ENCODE assay signal across 8 cellular contexts in the genomic region with DNA sequence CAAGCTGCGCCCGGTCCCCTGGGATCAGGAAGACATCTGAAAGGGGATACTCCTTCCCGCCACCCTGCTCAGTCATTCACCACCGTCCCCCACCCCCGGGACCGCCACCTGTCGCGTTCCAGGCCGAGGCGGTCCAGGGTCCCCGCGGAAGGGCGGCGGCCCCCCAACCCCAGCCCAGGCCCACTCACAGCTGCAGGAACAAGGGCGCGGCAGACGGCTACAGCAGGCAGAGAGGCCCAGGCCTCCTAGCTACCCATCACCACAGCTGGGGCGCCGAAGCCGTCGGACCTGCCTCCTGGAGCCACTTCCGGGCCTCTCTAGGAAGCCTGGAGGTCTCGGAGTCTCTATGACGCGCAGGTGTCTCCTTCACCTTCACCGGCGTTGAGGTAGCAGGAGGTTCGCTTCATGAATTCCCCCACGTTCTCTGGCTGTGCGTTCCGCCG. TPM values are rescaled to one million over a fixed set of nuclear protein-coding genes. Genes with fewer than 3 reads are reported as not detected.
A peak's percentile ranks its signal among the peaks of the same experiment; 100 is the strongest.
DNase-seq lines count a peak whose midpoint lies in the region; ATAC-seq and TF ChIP-seq lines count a peak whose summit lies in the region.

A gene with protein sequence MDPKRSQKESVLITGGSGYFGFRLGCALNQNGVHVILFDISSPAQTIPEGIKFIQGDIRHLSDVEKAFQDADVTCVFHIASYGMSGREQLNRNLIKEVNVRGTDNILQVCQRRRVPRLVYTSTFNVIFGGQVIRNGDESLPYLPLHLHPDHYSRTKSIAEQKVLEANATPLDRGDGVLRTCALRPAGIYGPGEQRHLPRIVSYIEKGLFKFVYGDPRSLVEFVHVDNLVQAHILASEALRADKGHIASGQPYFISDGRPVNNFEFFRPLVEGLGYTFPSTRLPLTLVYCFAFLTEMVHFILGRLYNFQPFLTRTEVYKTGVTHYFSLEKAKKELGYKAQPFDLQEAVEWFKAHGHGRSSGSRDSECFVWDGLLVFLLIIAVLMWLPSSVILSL (minus strand): TSS at position 272 of the 443 bp plus-strand sequence. CDS start 10,612 bp downstream, outside the sequence.

- peak; percentile 72 for DNase-seq in GM10266 (ENCODE audit: extremely low spot score)
- peak; percentile 86 for DNase-seq in NCI-H2227 (lab: John Stamatoyannopoulos, UW; ENCODE audit: unreplicated experiment)
- DNase-seq in activated T-cell treated with anti-CD3 and anti-CD28 coated beads, Interleukin-2, amount 50 U/mL, for 1 hour, result peak; percentile 74
- peak; percentile 40 for DNase-seq in left ventricle myocardium superior
- peak; percentile 17 to 61 (median 26) for DNase-seq in stimulated activated CD4-positive, alpha-beta T cell treated with anti-CD3 and anti-CD28 coated beads, TNF-alpha, amount 100 ng/mL, for 24 hours (ENCODE audit: low read depth in 3 of 3)
- DNase-seq in SKM-1 treated with dmso at 0.1 percent for 144 hours (lab: John Stamatoyannopoulos, UW; ENCODE audit: unreplicated experiment), result no peak

- peak; percentile 98 for ATAC-seq in HG02759 (IDR thresholded peaks at IDR 0.05; ENCODE audit: unreplicated experiment)
- peak; percentile 45 for ATAC-seq in left ventricle myocardium superior
- no peak for ATAC-seq in GM18511 (IDR thresholded peaks at IDR 0.05; ENCODE audit: unreplicated experiment)

- intact Hi-C loops in left ventricle myocardium superior (cut with micrococcal nuclease), result no loop called here

- TF ChIP-seq CTCF in GM10266 (IDR thresholded peaks at IDR 0.05; ENCODE audit: control insufficient read depth, insufficient read depth, low read depth, missing control alignments), result no peak

RNA-seq across cellular contexts. Expression of the gene that starts here (rescaled TPM):
- total RNA-seq in left ventricle myocardium superior, result 0.92 TPM

Comparison
In these comparisons a context has a peak if more than half of its experiments do, and no peak if none do; other contexts are left out.
1. Peak in DNase-seq and ATAC-seq in left ventricle myocardium superior; RNA of the gene not detected or under 1 TPM.